Comparison of ENCODE assay signal across 10 cellular contexts in genomic region chr5:107217721-107218130, GRCh38.
DNase-seq lines count a peak whose midpoint lies in the region; TF ChIP-seq lines count a peak whose summit lies in the region.
"Had no signal": no experiment of that assay in that cellular context is flagged by ENCODE, and none has a peak within 500 bp of the region (broad histone marks: within the 10 kb centered on the region; RNA-seq: fewer than 3 reads in every experiment).

No MANE protein-coding gene starts in this region.

- no peaks in the 10 kb centered on the region for H3K4me1 Mint-ChIP-seq in activated naive CD8-positive, alpha-beta T cell treated with anti-CD3 and anti-CD28 coated beads for 36 hours

- no peak for TF ChIP-seq CTCF in osteoblast (IDR thresholded peaks at IDR 0.05; ENCODE audit: extremely low read depth, low read depth, low read length)

- no peaks in the 10 kb centered on the region for H4K20me1 ChIP-seq in osteoblast (ENCODE audit: insufficient read depth, low read length)

- no peak overlapping the region for H3K27ac Mint-ChIP-seq in activated naive CD8-positive, alpha-beta T cell treated with anti-CD3 and anti-CD28 coated beads for 36 hours

- peaks cover 18% of the 10 kb centered on the region for H3K4me1 ChIP-seq in osteoblast (ENCODE audit: insufficient read depth, low read length)

- H3K27me3 ChIP-seq in osteoblast (ENCODE audit: insufficient read depth, low read length): no peaks in the 10 kb centered on the region

- H3K9me3 Mint-ChIP-seq in activated naive CD8-positive, alpha-beta T cell treated with anti-CD3 and anti-CD28 coated beads for 36 hours: peaks cover 3% of the 10 kb centered on the region

- no peaks in the 10 kb centered on the region for H3K36me3 ChIP-seq in osteoblast (ENCODE audit: insufficient read depth, low read length)

- DNase-seq in Daoy (ENCODE audit: low read depth): peak; percentile 11
- DNase-seq in SHP77 treated with DMSO at 0.1 percent for 48 hours (lab: John Stamatoyannopoulos, UW): peak; percentile 42
- DNase-seq in globus pallidus (ENCODE audit: low spot score): peak; percentile 23
- DNase-seq in osteoblast (ENCODE audit: insufficient read length, low spot score, missing footprints): no peak
- DNase-seq in activated naive CD8-positive, alpha-beta T cell treated with anti-CD3 and anti-CD28 coated beads for 36 hours: no peak
- no peak for DNase-seq in NCI-H146 treated with DMSO at 0.1 percent for 48 hours (lab: John Stamatoyannopoulos, UW; ENCODE audit: unreplicated experiment)
- DNase-seq in HuH-7.5 (ENCODE audit: low spot score): no peak
- DNase-seq in DMS 273 (lab: John Stamatoyannopoulos, UW; ENCODE audit: unreplicated experiment): no peak
- DNase-seq: DMS79 treated with DMSO at 0.1 percent for 48 hours, NCI-H1105 treated with DMSO at 0.1 percent for 48 hours had no signal

- H3K36me3 Mint-ChIP-seq in activated naive CD8-positive, alpha-beta T cell treated with anti-CD3 and anti-CD28 coated beads for 36 hours: no peaks in the 10 kb centered on the region

- no peaks in the 10 kb centered on the region for H3K79me2 ChIP-seq in osteoblast (ENCODE audit: insufficient read depth, low read length)

- H3K4me2 ChIP-seq in osteoblast (ENCODE audit: insufficient read depth, low read length): no peak overlapping the region

- no peak overlapping the region for H2AFZ ChIP-seq in osteoblast (ENCODE audit: low read length)

- H3K4me3 Mint-ChIP-seq in activated naive CD8-positive, alpha-beta T cell treated with anti-CD3 and anti-CD28 coated beads for 36 hours: no peak overlapping the region

- peak overlapping the region; percentile 57 for H3K27ac ChIP-seq in osteoblast (ENCODE audit: low read depth, low read length)

- no peaks in the 10 kb centered on the region for H3K9me3 ChIP-seq in osteoblast (ENCODE audit: low read depth, low read length)

- H3K4me3 ChIP-seq in osteoblast (ENCODE audit: insufficient read depth, low read length): no peak overlapping the region

- no peaks in the 10 kb centered on the region for H3K27me3 Mint-ChIP-seq in activated naive CD8-positive, alpha-beta T cell treated with anti-CD3 and anti-CD28 coated beads for 36 hours

Comparison
In these comparisons a context has a peak if more than half of its experiments do, and no peak if none do; other contexts are left out.
1. DNase-seq: peak in Daoy (single experiment), SHP77 treated with DMSO at 0.1 percent for 48 hours (single experiment) and globus pallidus (single experiment); none in osteoblast (single experiment), activated naive CD8-positive, alpha-beta T cell treated with anti-CD3 and anti-CD28 coated beads for 36 hours (single experiment), NCI-H146 treated with DMSO at 0.1 percent for 48 hours (single experiment), HuH-7.5 (single experiment) and DMS 273 (single experiment).